ENCODE assay signal across 29 cellular contexts in genomic region chr3:119644481-119644880, GRCh38. TPM values are rescaled to one million over a fixed set of nuclear protein-coding genes. Genes with fewer than 3 reads are reported as not detected.
"Had no signal": no experiment of that assay in that cellular context is flagged by ENCODE, and none has a peak within 500 bp of the region (broad histone marks: within the 10 kb centered on the region; RNA-seq: fewer than 3 reads in every experiment).

No MANE protein-coding gene starts in this region.

- H3K9me3 Mint-ChIP-seq: central memory CD8-positive, alpha-beta T cell; neural progenitor cell had no signal

- H3K4me3 ChIP-seq: dorsolateral prefrontal cortex, gastroesophageal sphincter, hepatocyte, mucosa of descending colon, neural progenitor cell, prostate gland, sigmoid colon, smooth muscle cell, suprapubic skin, tibial artery, upper lobe of left lung, uterus had no signal

- H3K27ac Mint-ChIP-seq: natural killer cell treated with Interleukin-12 subunit alpha and Interleukin-12 subunit beta and Interleukin-15 and Interleukin-18, amount 100 ng/mL, for 72 hours; neural progenitor cell; stimulated activated effector memory CD8-positive, alpha-beta T cell treated with anti-CD3 and anti-CD28 coated beads, Interleukin-12 subunit alpha, Interleukin-12 subunit beta, amount 100 ng/mL, for 72 hours had no signal

- ATAC-seq: esophagus mucosa; gastroesophageal sphincter; mucosa of descending colon; natural killer cell treated with Interleukin-12 subunit alpha and Interleukin-12 subunit beta and Interleukin-15 and Interleukin-18, amount 100 ng/mL, for 72 hours; stimulated activated effector memory CD8-positive, alpha-beta T cell treated with anti-CD3 and anti-CD28 coated beads, Interleukin-12 subunit alpha, Interleukin-12 subunit beta, amount 100 ng/mL, for 72 hours; stimulated activated naive CD8-positive, alpha-beta T cell treated with anti-CD3 and anti-CD28 coated beads, Interleukin-15, Interleukin-2, amounts not matched to agents 100 U/mL and 50 U/mL, for 24 hours had no signal

- H3K4me1 ChIP-seq: prostate gland had no signal

- H3K4me1 Mint-ChIP-seq: central memory CD8-positive, alpha-beta T cell had no signal

- H2AFZ ChIP-seq: hepatocyte, neural progenitor cell, parathyroid adenoma had no signal

- H3K9ac ChIP-seq: neural progenitor cell, parathyroid adenoma had no signal

- H3K9me3 ChIP-seq: gastroesophageal sphincter, mucosa of descending colon, prostate gland, sigmoid colon, suprapubic skin, tibial artery, upper lobe of left lung, uterus had no signal

- H3K27ac ChIP-seq: dorsolateral prefrontal cortex, gastroesophageal sphincter, neural progenitor cell, parathyroid adenoma, prostate gland, sigmoid colon, suprapubic skin, tibial artery, upper lobe of left lung had no signal

- H3K4me2 ChIP-seq: hepatocyte, neural progenitor cell, smooth muscle cell had no signal

- H3K4me3 Mint-ChIP-seq: central memory CD8-positive, alpha-beta T cell; natural killer cell treated with Interleukin-12 subunit alpha and Interleukin-12 subunit beta and Interleukin-15 and Interleukin-18, amount 100 ng/mL, for 72 hours; neural progenitor cell; stimulated activated effector memory CD8-positive, alpha-beta T cell treated with anti-CD3 and anti-CD28 coated beads, Interleukin-12 subunit alpha, Interleukin-12 subunit beta, amount 100 ng/mL, for 72 hours had no signal

- DNase-seq: cortex of kidney; dorsolateral prefrontal cortex; effector memory CD4-positive, alpha-beta T cell; glutamatergic neuron; kidney; left cardiac atrium; mucosa of descending colon; occipital lobe; retina; sigmoid colon; stimulated activated CD4-positive, alpha-beta T cell treated with anti-CD3 and anti-CD28 coated beads, Interleukin-4, amount 100 ng/mL, for 1 hour; stimulated activated CD8-positive, alpha-beta memory T cell treated with anti-CD3 and anti-CD28 coated beads, Interleukin-4, amount 100 ng/mL, for 48 hours; stimulated activated naive CD8-positive, alpha-beta T cell treated with anti-CD3 and anti-CD28 coated beads, Interleukin-15, Interleukin-2, amounts not matched to agents 100 U/mL and 50 U/mL, for 24 hours; tibial artery; upper lobe of left lung; uterus had no signal

- H3K36me3 ChIP-seq: neural progenitor cell, prostate gland, upper lobe of left lung, uterus had no signal

- H3K79me2 ChIP-seq: hepatocyte, parathyroid adenoma had no signal

- H3K36me3 Mint-ChIP-seq: neural progenitor cell had no signal

- H3K27me3 Mint-ChIP-seq: central memory CD8-positive, alpha-beta T cell; natural killer cell treated with Interleukin-12 subunit alpha and Interleukin-12 subunit beta and Interleukin-15 and Interleukin-18, amount 100 ng/mL, for 72 hours had no signal

- H3K27me3 ChIP-seq: dorsolateral prefrontal cortex, gastroesophageal sphincter, hepatocyte, neural progenitor cell, sigmoid colon, suprapubic skin, tibial artery, upper lobe of left lung, uterus had no signal

RNA-seq across cellular contexts. Expression of gene PLA1A, which starts 46.8 kb away (rescaled TPM):
- total RNA-seq: fibroblast of villous mesenchyme, occipital lobe, smooth muscle cell had no signal
- polyA plus RNA-seq: smooth muscle cell had no signal

RNA-seq across cellular contexts. Expression of gene CFAP91, which starts 58.3 kb away (rescaled TPM):
- total RNA-seq: esophagus mucosa; lung microvascular endothelial cell; natural killer cell treated with Interleukin-12 subunit alpha and Interleukin-12 subunit beta and Interleukin-15 and Interleukin-18, amount 100 ng/mL, for 72 hours; smooth muscle cell had no signal
- polyA plus RNA-seq: hepatocyte had no signal
